In genomic region chrX:989959-990510, GRCh38 we compare ENCODE assay signal across 7 cellular contexts.
DNase-seq lines count a peak whose midpoint lies in the region; ATAC-seq, FAIRE-seq and TF ChIP-seq lines count a peak whose summit lies in the region.

No MANE protein-coding gene starts in this region.

- no peak overlapping the region for H2AFZ ChIP-seq in astrocyte (ENCODE audit: low read depth, low read length)

- H3K9ac ChIP-seq in astrocyte (ENCODE audit: low read length) = no peak overlapping the region

- H3K36me3 ChIP-seq in RWPE2 (ENCODE audit: low read depth) = no peaks in the 10 kb centered on the region
- H3K36me3 ChIP-seq in astrocyte (ENCODE audit: insufficient read depth, low read length) = no peaks in the 10 kb centered on the region

- H3K27me3 ChIP-seq in RWPE2 (ENCODE audit: insufficient read depth, poor library complexity, severe bottlenecking) (no peaks in the 10 kb centered on the region), astrocyte (ENCODE audit: insufficient read depth, low read length) (no peaks in the 10 kb centered on the region)

- no peaks in the 10 kb centered on the region for H4K20me1 ChIP-seq in astrocyte (ENCODE audit: insufficient read depth, low read length)

- peak; percentile 47 for DNase-seq in RWPE2 (ENCODE audit: low spot score)
- DNase-seq in astrocyte (ENCODE audit: low read depth) = peak; percentile 92
- peak; percentile 35 for DNase-seq in stimulated activated CD4-positive, alpha-beta T cell treated with anti-CD3 and anti-CD28 coated beads, Interleukin-15, amount 100 ng/mL, for 24 hours
- no peak for DNase-seq in AML-193 (lab: John Stamatoyannopoulos, UW)

- H3K27me3 Mint-ChIP-seq in astrocyte (ENCODE audit: low read depth, unreplicated experiment) = no peaks in the 10 kb centered on the region

- ATAC-seq in GM18517 (IDR thresholded peaks at IDR 0.05; ENCODE audit: unreplicated experiment) (peak; percentile 97), HG02981 (IDR thresholded peaks at IDR 0.05; ENCODE audit: unreplicated experiment) (peak; percentile 94), RWPE2 (ENCODE audit: low read depth) (peak; percentile 50)

- H3K4me1 Mint-ChIP-seq in astrocyte (ENCODE audit: low read depth, unreplicated experiment) = no peaks in the 10 kb centered on the region

- H3K9me3 ChIP-seq in RWPE2 (ENCODE audit: severe bottlenecking) = peaks cover 24% of the 10 kb centered on the region
- H3K9me3 ChIP-seq in astrocyte (ENCODE audit: insufficient read depth, low read depth, low read length) = no peaks in the 10 kb centered on the region

- H3K27ac ChIP-seq in RWPE2 (ENCODE audit: poor library complexity, severe bottlenecking) (no peak overlapping the region), astrocyte (ENCODE audit: low read depth, low read length) (no peak overlapping the region)

- no peaks in the 10 kb centered on the region for H3K4me1 ChIP-seq in RWPE2 (ENCODE audit: insufficient read depth, poor library complexity, severe bottlenecking)
- no peaks in the 10 kb centered on the region for H3K4me1 ChIP-seq in astrocyte (ENCODE audit: insufficient read depth, low read length)

- no peak overlapping the region for H3K4me2 ChIP-seq in astrocyte (ENCODE audit: low read length)

- peaks cover 2% of the 10 kb centered on the region for H3K36me3 Mint-ChIP-seq in astrocyte (ENCODE audit: low read depth, unreplicated experiment)

- peak overlapping the region; percentile 1 for H3K4me3 ChIP-seq in RWPE2 (ENCODE audit: severe bottlenecking)
- no peak overlapping the region for H3K4me3 ChIP-seq in astrocyte (ENCODE audit: insufficient read depth, low read depth, low read length)
- peak overlapping the region; percentile 8 for H3K4me3 ChIP-seq in iPS-11a (ENCODE audit: low read depth, low read length)

- peak; percentile 89 for FAIRE-seq in astrocyte (lab: Jason Lieb, UNC)

- H3K79me2 ChIP-seq in astrocyte (ENCODE audit: insufficient read depth, low read length) = no peaks in the 10 kb centered on the region

- peaks cover 23% of the 10 kb centered on the region for H3K9me3 Mint-ChIP-seq in astrocyte (ENCODE audit: unreplicated experiment)

- H3K4me3 Mint-ChIP-seq in astrocyte (ENCODE audit: unreplicated experiment) = no peak overlapping the region

- TF ChIP-seq CTCF in RWPE2 (IDR thresholded peaks at IDR 0.05; ENCODE audit: poor library complexity, severe bottlenecking) (no peak), astrocyte (IDR thresholded peaks at IDR 0.05; ENCODE audit: insufficient read depth, low read depth, low read length) (no peak)

- H3K27ac Mint-ChIP-seq in astrocyte (ENCODE audit: unreplicated experiment) = no peak overlapping the region

Comparison
In these comparisons a context has a peak if more than half of its experiments do, and no peak if none do; other contexts are left out.
1. DNase-seq: peak in RWPE2 (single experiment), astrocyte (single experiment) and stimulated activated CD4-positive, alpha-beta T cell treated with anti-CD3 and anti-CD28 coated beads, Interleukin-15, amount 100 ng/mL, for 24 hours (single experiment); none in AML-193 (0 of 2).
2. Peak in every context shown above with its lines, with median percentiles within 50 percentile points of each other: ATAC-seq.